ENCODE assay signal across 8 cellular contexts in the genomic region with DNA sequence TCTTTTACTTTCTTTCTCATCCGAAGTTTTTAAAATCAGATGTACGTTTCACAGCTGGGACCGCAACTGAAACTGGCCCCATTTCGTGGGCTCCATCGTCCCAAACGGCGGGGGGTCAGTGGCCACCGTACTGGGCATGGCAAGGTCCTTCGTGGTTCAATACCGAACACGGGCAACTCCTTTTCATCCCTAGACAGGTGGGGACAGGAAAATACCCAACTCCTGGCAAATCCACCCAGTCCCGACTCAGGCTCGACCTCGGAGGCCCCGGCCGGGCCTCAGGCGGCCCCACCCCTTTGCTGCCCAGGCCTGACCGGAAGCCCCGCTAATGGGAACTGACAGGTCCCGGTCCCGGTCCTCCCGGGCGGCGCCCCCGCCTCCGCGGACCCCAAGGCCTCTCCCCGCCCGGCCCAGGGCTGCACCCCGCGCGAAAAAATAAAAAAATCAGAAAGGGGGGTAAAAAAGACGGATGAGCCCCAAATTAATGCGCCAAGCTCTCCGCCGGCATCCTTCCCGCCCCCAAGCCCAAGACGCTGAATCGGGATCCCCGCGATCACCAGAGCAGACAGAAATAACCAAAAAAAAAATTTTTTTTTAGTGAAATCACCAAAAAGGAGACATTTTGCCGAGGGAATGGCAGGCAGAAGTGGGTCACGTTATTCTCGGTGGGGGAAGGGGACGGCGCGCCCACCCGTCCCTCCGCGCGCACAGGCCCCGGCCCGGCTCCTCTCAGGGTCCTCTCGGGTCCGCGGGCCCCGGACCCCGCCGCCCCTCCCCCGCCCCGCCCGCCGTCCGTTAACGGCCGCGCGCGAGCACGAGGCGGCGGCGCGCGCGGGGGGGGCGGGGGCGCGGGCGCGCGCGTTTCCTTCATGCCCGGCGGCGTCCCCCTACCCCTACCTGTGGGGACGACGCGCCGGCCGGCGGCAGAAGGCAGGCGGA. TPM values are rescaled to one million over a fixed set of nuclear protein-coding genes. Genes with fewer than 3 reads are reported as not detected.
DNase-seq lines count a peak whose midpoint lies in the region; ATAC-seq, FAIRE-seq and TF ChIP-seq lines count a peak whose summit lies in the region.

No MANE protein-coding gene starts in this region.

- H3K27ac Mint-ChIP-seq in activated naive CD4-positive, alpha-beta T cell treated with anti-CD3 and anti-CD28 coated beads, Interleukin-2, amount 10 ng/mL, durations not matched to agents 7 days and 5 days = peak overlapping the region; percentile 94
- peak overlapping the region; percentile 83 for H3K27ac Mint-ChIP-seq in nephron progenitor cell

- peaks cover 82% of the 10 kb centered on the region for H3K4me1 Mint-ChIP-seq in activated naive CD4-positive, alpha-beta T cell treated with anti-CD3 and anti-CD28 coated beads, Interleukin-2, amount 10 ng/mL, durations not matched to agents 7 days and 5 days
- peaks cover 75% of the 10 kb centered on the region for H3K4me1 Mint-ChIP-seq in nephron progenitor cell

- peak overlapping the region; percentile 95 for H3K9ac ChIP-seq in Karpas-422 (ENCODE audit: low read length)

- H3K27me3 ChIP-seq in Karpas-422 (ENCODE audit: low read length) (no peaks in the 10 kb centered on the region), uterus (no peaks in the 10 kb centered on the region)

- H4K20me1 ChIP-seq in Karpas-422 (ENCODE audit: insufficient read depth, low read depth, low read length) = peaks cover 13% of the 10 kb centered on the region

- no peak for TF ChIP-seq POLR2A in uterus (IDR thresholded peaks at IDR 0.05)

- H3K9me2 ChIP-seq in Karpas-422 (replicated peaks; ENCODE audit: insufficient read depth, low read length) = no peaks in the 10 kb centered on the region

- peak; percentile 43 for DNase-seq in Ammon's horn (ENCODE audit: low spot score)
- peak; percentile 65 for DNase-seq in Karpas-422
- peak; percentile 47 for DNase-seq in activated naive CD4-positive, alpha-beta T cell treated with anti-CD3 and anti-CD28 coated beads, Interleukin-2, amount 10 ng/mL, durations not matched to agents 7 days and 5 days
- DNase-seq in frontal cortex (ENCODE audit: low spot score in 2 of 2) = peak; percentile 49 to 61
- DNase-seq in nephron progenitor cell = peak; percentile 61
- peak; percentile 58 to 64 for DNase-seq in uterus
- DNase-seq in NCI-H446 (lab: John Stamatoyannopoulos, UW) = no peak

- intact Hi-C loops in uterus (cut with DNase I; ENCODE audit: low total_unique reads) = no loop called here

- TF ChIP-seq CTCF in nephron progenitor cell (IDR thresholded peaks at IDR 0.05) (no peak), uterus (IDR thresholded peaks at IDR 0.05) (no peak)

- H3K9me3 Mint-ChIP-seq in activated naive CD4-positive, alpha-beta T cell treated with anti-CD3 and anti-CD28 coated beads, Interleukin-2, amount 10 ng/mL, durations not matched to agents 7 days and 5 days = no peaks in the 10 kb centered on the region
- no peaks in the 10 kb centered on the region for H3K9me3 Mint-ChIP-seq in nephron progenitor cell

- H3K9me3 ChIP-seq in Karpas-422 (ENCODE audit: low read length) = no peaks in the 10 kb centered on the region
- H3K9me3 ChIP-seq in uterus = no peaks in the 10 kb centered on the region

- CTCF ChIA-PET in activated naive CD4-positive, alpha-beta T cell treated with anti-CD3 and anti-CD28 coated beads, Interleukin-2, amount 10 ng/mL, durations not matched to agents 7 days and 5 days (lab: Charles Lee) = interaction anchor here (0.9 to 2.6 kb wide), 6 partner anchors 10 to 57 kb away, joined by 3 to 17 read pairs (median 4); no protein-coding TSS in a partner anchor

- H3K4me1 ChIP-seq in Karpas-422 (ENCODE audit: low read length) = peaks cover 56% of the 10 kb centered on the region
- H3K4me1 ChIP-seq in uterus = peaks cover 0 to 12% of the 10 kb centered on the region in 2 donors

- no peak for FAIRE-seq in frontal cortex (lab: Jason Lieb, UNC)

- H3K4me3 Mint-ChIP-seq in activated naive CD4-positive, alpha-beta T cell treated with anti-CD3 and anti-CD28 coated beads, Interleukin-2, amount 10 ng/mL, durations not matched to agents 7 days and 5 days = peak overlapping the region; percentile 87
- peak overlapping the region; percentile 92 for H3K4me3 Mint-ChIP-seq in nephron progenitor cell

- peaks cover 58% of the 10 kb centered on the region for H3K79me2 ChIP-seq in Karpas-422 (ENCODE audit: low read length)

- no peaks in the 10 kb centered on the region for H3K27me3 Mint-ChIP-seq in activated naive CD4-positive, alpha-beta T cell treated with anti-CD3 and anti-CD28 coated beads, Interleukin-2, amount 10 ng/mL, durations not matched to agents 7 days and 5 days
- no peaks in the 10 kb centered on the region for H3K27me3 Mint-ChIP-seq in nephron progenitor cell (ENCODE audit: low read depth, poor library complexity)

- ATAC-seq in GM19438 (IDR thresholded peaks at IDR 0.05; ENCODE audit: low read depth, unreplicated experiment) = peak; percentile 4

- H3K36me3 ChIP-seq in Karpas-422 (ENCODE audit: insufficient read depth, low read length) (peaks cover 10% of the 10 kb centered on the region; the same call in 1 of the 2 replicates), uterus (no peaks in the 10 kb centered on the region)

- peak overlapping the region; percentile 91 for H3K27ac ChIP-seq in Karpas-422 (ENCODE audit: low read length)
- H3K27ac ChIP-seq in uterus = peak overlapping the region; percentile 96 to 98

- H3K4me2 ChIP-seq in Karpas-422 (ENCODE audit: low read depth, low read length, poor library complexity, severe bottlenecking) = peak overlapping the region; percentile 91

- H3K36me3 Mint-ChIP-seq in activated naive CD4-positive, alpha-beta T cell treated with anti-CD3 and anti-CD28 coated beads, Interleukin-2, amount 10 ng/mL, durations not matched to agents 7 days and 5 days = peaks cover 33% of the 10 kb centered on the region
- peaks cover 14% of the 10 kb centered on the region for H3K36me3 Mint-ChIP-seq in nephron progenitor cell (ENCODE audit: low read depth)

- H3K4me3 ChIP-seq in Karpas-422 (ENCODE audit: low read length) = peak overlapping the region; percentile 94
- peak overlapping the region; percentile 92 to 98 for H3K4me3 ChIP-seq in uterus

- no peak overlapping the region for H2AFZ ChIP-seq in Karpas-422 (ENCODE audit: low read length)

RNA-seq across cellular contexts. Expression of gene ZC3H7A, which starts 0.6 kb away (rescaled TPM):
- 28.4 and 54.9 TPM in 2 replicates for total RNA-seq in Karpas-422 (2014; rRNA removed; shearing (Covaris generic); ENCODE audit: low replicate concordance)
- 37.1 TPM for total RNA-seq in frontal cortex
- 10 to 100 TPM; 40.9 to 91.2 (median 67.5) TPM for total RNA-seq in uterus

RNA-seq across cellular contexts. Expression of gene TXNDC11, which starts 53.8 kb away (rescaled TPM):
- 28.5 and 49.6 TPM in 2 replicates for total RNA-seq in Karpas-422 (2014; rRNA removed; shearing (Covaris generic); ENCODE audit: low replicate concordance)
- 8.6 TPM for total RNA-seq in frontal cortex
- total RNA-seq in uterus = 10 to 100 TPM in 3 of 4 donors, 1 to 10 TPM in 1; 6.1 to 52.0 (median 40.0) TPM

RNA-seq across cellular contexts. Expression of gene RSL1D1, which starts 54.8 kb away (rescaled TPM):
- total RNA-seq in Karpas-422 (2014; rRNA removed; shearing (Covaris generic); ENCODE audit: low replicate concordance) = 171 and 183 TPM in 2 replicates
- total RNA-seq in frontal cortex (62.4 TPM), uterus (100 to 1,000 TPM in 3 of 4 donors, 10 to 100 TPM in 1; 97.9 to 484 (median 164) TPM)

Comparison
In these comparisons a context has a peak if more than half of its experiments do, and no peak if none do; other contexts are left out.
1. DNase-seq: peak in Ammon's horn (single experiment), Karpas-422 (single experiment), activated naive CD4-positive, alpha-beta T cell treated with anti-CD3 and anti-CD28 coated beads, Interleukin-2, amount 10 ng/mL, durations not matched to agents 7 days and 5 days (single experiment), frontal cortex (2 of 2), nephron progenitor cell (single experiment) and uterus (2 of 2); none in NCI-H446 (0 of 2).